35 cellular contexts compared by ENCODE assay signal in the genomic region with DNA sequence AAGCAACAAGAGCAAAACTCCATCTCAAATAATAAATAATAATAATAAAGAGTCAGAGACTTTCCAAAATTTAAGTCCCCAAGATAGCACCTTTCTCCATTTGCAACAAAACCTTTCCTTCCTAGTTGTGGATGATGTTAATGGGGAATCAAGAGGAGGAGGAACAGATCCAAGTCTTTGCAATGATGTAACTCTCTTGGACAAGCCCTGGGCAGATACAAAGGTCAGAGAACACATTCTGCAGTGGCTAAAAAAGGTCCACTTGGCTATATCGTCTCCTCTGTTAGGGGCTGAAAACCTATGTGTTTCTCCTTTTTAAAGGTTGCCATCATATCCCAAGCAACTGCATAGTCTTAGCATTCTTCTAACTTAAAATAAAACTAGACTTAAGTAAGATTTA.
"Had no signal": no experiment of that assay in that cellular context is flagged by ENCODE, and none has a peak within 500 bp of the region (broad histone marks: within the 10 kb centered on the region; RNA-seq: fewer than 3 reads in every experiment).

No MANE protein-coding gene starts in this region.

- H3K4me3 ChIP-seq: MG63 had no signal

- H3K9me3 ChIP-seq: MG63 had no signal

- DNase-seq: Karpas-422, Kasumi-1, MG63, MM.1S, MV-4-11, NCI-H1048, NCI-H1092, NCI-H1092 treated with DMSO at 0.1 percent for 48 hours, NCI-H1105, NCI-H1105 treated with DMSO at 0.1 percent for 48 hours, NCI-H1417, NCI-H1417 treated with DMSO at 0.1 percent for 48 hours, NCI-H1436, NCI-H1436 treated with DMSO at 0.1 percent for 48 hours, NCI-H146, NCI-H1694, NCI-H1694 treated with DMSO at 0.1 percent for 48 hours, NCI-H187, NCI-H187 treated with DMSO at 0.1 percent for 48 hours, NCI-H1930, NCI-H2029, NCI-H2029 treated with DMSO at 0.1 percent for 48 hours, NCI-H2081, NCI-H2081 treated with DMSO at 0.1 percent for 48 hours, NCI-H2107, NCI-H2171, NCI-H2171 treated with DMSO at 0.1 percent for 48 hours, NCI-H2227 treated with DMSO at 0.1 percent for 48 hours, NCI-H226, NCI-H345, NCI-H446, NCI-H446 treated with DMSO at 0.1 percent for 48 hours, NCI-H510A, NCI-H510A treated with DMSO at 0.1 percent for 48 hours had no signal

- H3K4me2 ChIP-seq: KMS-11 had no signal

- H3K27ac ChIP-seq: KMS-11 had no signal

- H3K9ac ChIP-seq: KMS-11 had no signal

- H3K36me3 ChIP-seq: MG63 had no signal
